Comparison of ENCODE assay signal across 30 cellular contexts in the genomic region with DNA sequence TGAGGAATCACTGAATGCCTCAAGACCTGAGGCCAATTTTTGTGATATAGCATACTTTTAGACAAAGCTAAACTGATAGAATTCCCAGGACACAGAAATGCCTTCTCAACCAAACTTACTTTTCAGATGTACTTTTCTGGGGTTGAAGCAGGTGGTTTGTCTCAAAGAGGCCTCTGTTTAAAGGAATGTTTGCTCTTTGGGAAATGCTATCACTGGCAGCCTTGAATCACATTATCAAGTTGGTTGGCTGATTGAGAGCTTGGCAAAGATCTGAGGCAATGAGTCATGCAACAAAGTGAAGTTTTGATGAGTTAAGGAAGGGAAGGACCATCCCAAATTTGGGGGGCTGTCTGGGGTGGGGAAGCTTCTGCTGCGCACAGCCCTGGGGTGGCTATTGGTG.
"Had no signal": no experiment of that assay in that cellular context is flagged by ENCODE, and none has a peak within 500 bp of the region (broad histone marks: within the 10 kb centered on the region; RNA-seq: fewer than 3 reads in every experiment).

No MANE protein-coding gene starts in this region.

- H3K4me1 ChIP-seq: ascending aorta, SJCRH30 had no signal

- H3K36me3 ChIP-seq: ascending aorta, cardiac muscle cell, SJCRH30 had no signal

- H3K27ac ChIP-seq: ascending aorta, body of pancreas, cardiac muscle cell, SJCRH30 had no signal

- DNase-seq: activated B cell treated with CpG ODN at 0.5 μM for 24 hours; activated CD4-positive, alpha-beta T cell treated with anti-CD3 and anti-CD28 coated beads for 1 hour; activated CD4-positive, alpha-beta T cell treated with anti-CD3 and anti-CD28 coated beads, Interleukin-2, amount 10 ng/mL, durations not matched to agents 24 days and 14 days; activated CD4-positive, alpha-beta T cell treated with anti-CD3 and anti-CD28 coated beads, Interleukin-2, amount 50 U/mL, for 48 hours; activated CD8-positive, alpha-beta memory T cell treated with anti-CD3 and anti-CD28 coated beads, Interleukin-2, amount 10 ng/mL, durations not matched to agents 7 days and 5 days; activated effector memory CD4-positive, alpha-beta T cell treated with anti-CD3 and anti-CD28 coated beads, Interleukin-2, amount 50 U/mL, for 16 hours; activated naive CD4-positive, alpha-beta T cell treated with Interleukin-2 at 50 U/mL for 16 hours; activated naive CD8-positive, alpha-beta T cell treated with anti-CD3 and anti-CD28 coated beads, Interleukin-2, amount 50 U/mL, for 24 hours; activated T-cell treated with anti-CD3 and anti-CD28 coated beads, Interleukin-2, amount 50 U/mL, for 4 hours; amniotic stem cell; Kasumi-1; KBM-7; NCI-H1048; NCI-H1417; NCI-H2029; NCI-H2107; NCI-H345; NCI-H510A; NCI-H526 treated with DMSO at 0.1 percent for 48 hours; NCI-H82; Right ventricle myocardium superior; RPMI8226; SJCRH30; T-cell; T-helper 2 cell; T1000 had no signal

- H3K9me3 ChIP-seq: ascending aorta, body of pancreas, SJCRH30 had no signal

- H3K4me3 ChIP-seq: ascending aorta, body of pancreas, cardiac muscle cell, SJCRH30 had no signal

- ATAC-seq: activated CD8-positive, alpha-beta memory T cell treated with anti-CD3 and anti-CD28 coated beads, Interleukin-2, amount 10 ng/mL, durations not matched to agents 7 days and 5 days; activated naive CD4-positive, alpha-beta T cell treated with anti-CD3 and anti-CD28 coated beads, Interleukin-2, amount 50 U/mL, for 72 hours; activated naive CD8-positive, alpha-beta T cell treated with anti-CD3 and anti-CD28 coated beads, Interleukin-2, amount 50 U/mL, for 24 hours; activated T-cell treated with anti-CD3 and anti-CD28 coated beads, Interleukin-2, amount 50 U/mL, for 4 hours; body of pancreas; T-cell had no signal

- H3K27me3 ChIP-seq: ascending aorta, body of pancreas, cardiac muscle cell, SJCRH30 had no signal
